ENCODE assay signal across 1 cellular context in the genomic region with DNA sequence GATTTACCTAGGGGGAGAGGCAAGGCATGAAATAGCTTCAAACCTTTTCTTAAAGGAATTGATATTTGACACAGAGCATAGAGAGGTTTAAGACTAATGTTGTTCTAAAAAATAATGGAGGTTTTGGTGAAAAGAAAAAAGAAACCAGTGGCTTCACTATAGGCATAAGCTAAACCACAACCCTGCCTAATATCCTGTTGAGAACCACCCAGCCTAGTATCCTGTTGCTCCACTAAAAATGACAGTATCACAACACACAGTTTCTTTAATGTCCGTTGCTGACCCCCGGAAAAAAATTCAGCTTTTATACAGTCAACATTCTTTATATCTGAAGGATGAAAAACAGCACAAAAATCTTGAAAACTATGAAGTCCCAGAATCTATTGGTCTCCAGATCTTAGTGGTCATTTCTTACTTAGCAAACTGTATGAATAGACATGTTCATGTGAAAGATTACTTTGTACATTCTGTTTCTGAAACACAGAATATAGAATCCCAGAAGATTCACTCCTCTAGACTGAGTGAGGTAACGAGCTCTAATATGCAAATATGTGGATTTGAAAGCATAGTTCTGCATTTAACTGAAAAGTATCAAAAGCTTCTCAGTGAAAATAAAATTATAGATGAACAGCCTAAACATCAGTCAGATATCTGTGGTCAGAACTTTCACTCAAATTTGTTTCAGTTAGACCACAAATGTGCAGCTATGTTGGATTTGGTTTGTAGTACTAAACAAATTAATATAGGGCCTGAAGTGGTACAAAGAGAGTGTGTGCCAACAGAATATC.
TF ChIP-seq lines count a peak whose summit lies in the region.

No MANE protein-coding gene starts in this region.

TF ChIP-seq in HepG2, 621 proteins besides CTCF, POLR2A, EP300 and RAD21:
- TF ChIP-seq TOPORS (CRISPR knock-in tag; IDR thresholded peaks at IDR 0.05) = no peak
- TF ChIP-seq MED13 (CRISPR knock-in tag; IDR thresholded peaks at IDR 0.05) = no peak
- TF ChIP-seq MEIS2 (CRISPR knock-in tag; IDR thresholded peaks at IDR 0.05) = no peak
- no peak for TF ChIP-seq TBP (CRISPR knock-in tag; IDR thresholded peaks at IDR 0.05)
- TF ChIP-seq IKZF1 (IDR thresholded peaks at IDR 0.05) = no peak
- TF ChIP-seq, protein P1, sequence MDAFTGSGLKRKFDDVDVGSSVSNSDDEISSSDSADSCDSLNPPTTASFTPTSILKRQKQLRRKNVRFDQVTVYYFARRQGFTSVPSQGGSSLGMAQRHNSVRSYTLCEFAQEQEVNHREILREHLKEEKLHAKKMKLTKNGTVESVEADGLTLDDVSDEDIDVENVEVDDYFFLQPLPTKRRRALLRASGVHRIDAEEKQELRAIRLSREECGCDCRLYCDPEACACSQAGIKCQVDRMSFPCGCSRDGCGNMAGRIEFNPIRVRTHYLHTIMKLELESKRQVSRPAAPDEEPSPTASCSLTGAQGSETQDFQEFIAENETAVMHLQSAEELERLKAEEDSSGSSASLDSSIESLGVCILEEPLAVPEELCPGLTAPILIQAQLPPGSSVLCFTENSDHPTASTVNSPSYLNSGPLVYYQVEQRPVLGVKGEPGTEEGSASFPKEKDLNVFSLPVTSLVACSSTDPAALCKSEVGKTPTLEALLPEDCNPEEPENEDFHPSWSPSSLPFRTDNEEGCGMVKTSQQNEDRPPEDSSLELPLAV (CRISPR knock-in tag; conservative IDR thresholded peaks at IDR 0.05; ENCODE audit: low read depth) = no peak
- TF ChIP-seq ZNF644 (CRISPR knock-in tag; IDR thresholded peaks at IDR 0.05; ENCODE audit: low read depth) = no peak
- no peak for TF ChIP-seq POLR2AphosphoS5 (IDR thresholded peaks at IDR 0.05; ENCODE audit: low read depth, low read length)
- TF ChIP-seq ZNF350 (CRISPR knock-in tag; IDR thresholded peaks at IDR 0.05; ENCODE audit: borderline replicate concordance, low read depth) = no peak
- TF ChIP-seq IRX3 (CRISPR knock-in tag; IDR thresholded peaks at IDR 0.05; ENCODE audit: borderline replicate concordance, low read depth) = no peak
- no peak for TF ChIP-seq ZNF605 (CRISPR knock-in tag; IDR thresholded peaks at IDR 0.05)
- no peak for TF ChIP-seq ZSCAN12 (CRISPR knock-in tag; IDR thresholded peaks at IDR 0.05)
- TF ChIP-seq DR1 (CRISPR knock-in tag; IDR thresholded peaks at IDR 0.05) = no peak
- no peak for TF ChIP-seq FOXC1 (CRISPR knock-in tag; IDR thresholded peaks at IDR 0.05; ENCODE audit: borderline replicate concordance)
- no peak for TF ChIP-seq ZNF816 (CRISPR knock-in tag; IDR thresholded peaks at IDR 0.05; ENCODE audit: borderline replicate concordance)
- no peak for TF ChIP-seq KAT7 (CRISPR knock-in tag; IDR thresholded peaks at IDR 0.05; ENCODE audit: borderline replicate concordance)
- no peak for TF ChIP-seq HNRNPK (IDR thresholded peaks at IDR 0.05; ENCODE audit: low read depth, low read length, poor library complexity, severe bottlenecking)
- no peak for TF ChIP-seq HNRNPH1 (optimal IDR thresholded peaks at IDR 0.05; ENCODE audit: low read depth, low read length)
- TF ChIP-seq, protein P2, sequence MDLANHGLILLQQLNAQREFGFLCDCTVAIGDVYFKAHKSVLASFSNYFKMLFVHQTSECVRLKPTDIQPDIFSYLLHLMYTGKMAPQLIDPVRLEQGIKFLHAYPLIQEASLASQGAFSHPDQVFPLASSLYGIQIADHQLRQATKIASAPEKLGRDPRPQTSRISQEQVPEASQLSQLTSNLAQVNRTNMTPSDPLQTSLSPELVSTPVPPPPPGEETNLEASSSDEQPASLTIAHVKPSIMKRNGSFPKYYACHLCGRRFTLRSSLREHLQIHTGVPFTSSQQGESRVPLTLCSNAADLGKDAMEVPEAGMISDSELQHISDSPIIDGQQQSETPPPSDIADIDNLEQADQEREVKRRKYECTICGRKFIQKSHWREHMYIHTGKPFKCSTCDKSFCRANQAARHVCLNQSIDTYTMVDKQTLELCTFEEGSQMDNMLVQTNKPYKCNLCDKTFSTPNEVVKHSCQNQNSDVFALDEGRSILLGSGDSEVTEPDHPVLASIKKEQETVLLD (CRISPR knock-in tag; IDR thresholded peaks at IDR 0.05; ENCODE audit: low read depth) = no peak
- TF ChIP-seq HOXA7 (CRISPR knock-in tag; IDR thresholded peaks at IDR 0.05) = no peak
